1 cellular context compared by ENCODE assay signal in the genomic region with DNA sequence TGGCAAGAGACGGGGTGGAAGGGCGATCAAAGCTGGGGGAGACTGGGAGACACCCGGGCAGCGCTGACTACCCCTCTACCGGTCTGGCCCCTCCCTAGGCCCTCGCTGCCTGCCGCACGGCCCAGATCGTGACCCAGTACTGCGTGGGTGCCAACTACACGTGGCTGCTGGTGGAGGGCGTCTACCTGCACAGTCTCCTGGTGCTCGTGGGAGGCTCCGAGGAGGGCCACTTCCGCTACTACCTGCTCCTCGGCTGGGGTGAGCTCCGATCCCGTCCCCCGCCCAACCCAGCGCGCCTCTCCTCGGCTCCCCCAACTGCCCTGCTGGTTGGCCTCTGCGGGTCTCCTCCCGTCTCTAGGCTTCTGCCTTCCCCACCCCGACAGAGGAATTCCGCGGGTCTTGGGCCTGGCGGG.
TF ChIP-seq lines count a peak whose summit lies in the region.

No MANE protein-coding gene starts in this region.

TF ChIP-seq in SK-N-SH, 30 proteins besides CTCF, POLR2A, EP300 and RAD21 (continued from another document):
- TF ChIP-seq YY1 (IDR thresholded peaks at IDR 0.05; ENCODE audit: low read depth) (no peak), RCOR1 (IDR thresholded peaks at IDR 0.05; ENCODE audit: low read length) (no peak), RFX5 (IDR thresholded peaks at IDR 0.05; ENCODE audit: low read length) (no peak), SIN3A (IDR thresholded peaks at IDR 0.05; ENCODE audit: borderline replicate concordance, low read depth, low read length) (no peak), SMC3 (IDR thresholded peaks at IDR 0.05; ENCODE audit: low read depth, low read length) (no peak)
